Comparison of ENCODE assay signal across 8 cellular contexts in the genomic region with DNA sequence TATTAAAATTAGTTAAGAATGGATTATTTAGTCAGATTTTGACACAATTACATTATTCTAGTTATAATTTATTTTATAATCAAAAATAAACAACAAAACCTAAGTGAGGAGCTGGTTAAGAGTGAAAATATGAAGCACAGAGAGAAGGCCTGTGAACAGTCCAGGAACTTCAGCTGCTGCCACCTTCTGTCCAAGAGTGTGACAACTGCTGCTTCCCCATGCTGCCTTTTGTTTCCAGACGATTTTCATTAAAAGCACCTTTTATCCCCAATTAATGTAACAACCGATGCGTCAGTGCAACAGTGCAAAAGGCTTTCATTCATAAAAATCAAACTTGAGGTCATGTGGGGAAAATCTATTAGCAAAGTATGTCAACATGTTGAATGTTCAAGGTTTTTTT.
DNase-seq lines count a peak whose midpoint lies in the region; ATAC-seq and TF ChIP-seq lines count a peak whose summit lies in the region.

No MANE protein-coding gene starts in this region.

- intact Hi-C loops in activated naive CD4-positive, alpha-beta T cell treated with anti-CD3 and anti-CD28 coated beads for 36 hours (cut with micrococcal nuclease): no loop called here

- no peak overlapping the region for H3K27ac Mint-ChIP-seq in activated naive CD4-positive, alpha-beta T cell treated with anti-CD3 and anti-CD28 coated beads for 36 hours

- CTCF ChIA-PET in HEK293T (lab: Yijun Ruan, JAX): no interaction called here
- CTCF ChIA-PET in activated naive CD4-positive, alpha-beta T cell treated with anti-CD3 and anti-CD28 coated beads for 36 hours (lab: Charles Lee): interaction anchor here (0.9 kb wide), 1 partner anchor 13 kb away, joined by 3 read pairs; no protein-coding TSS in a partner anchor

- no peak overlapping the region for H3K4me3 Mint-ChIP-seq in activated naive CD4-positive, alpha-beta T cell treated with anti-CD3 and anti-CD28 coated beads for 36 hours

- no peaks in the 10 kb centered on the region for H3K27me3 Mint-ChIP-seq in activated naive CD4-positive, alpha-beta T cell treated with anti-CD3 and anti-CD28 coated beads for 36 hours (ENCODE audit: low read depth)

- TF ChIP-seq CTCF in C4-2B (conservative IDR thresholded peaks at IDR 0.05): peak; percentile 66

- no peak for ATAC-seq in GM19395 (IDR thresholded peaks at IDR 0.05; ENCODE audit: unreplicated experiment)

- H3K36me3 Mint-ChIP-seq in activated naive CD4-positive, alpha-beta T cell treated with anti-CD3 and anti-CD28 coated beads for 36 hours (ENCODE audit: low read depth): no peaks in the 10 kb centered on the region

- no peaks in the 10 kb centered on the region for H3K4me1 Mint-ChIP-seq in activated naive CD4-positive, alpha-beta T cell treated with anti-CD3 and anti-CD28 coated beads for 36 hours (ENCODE audit: low read depth)

- DNase-seq in HEK293T (ENCODE audit: extremely low spot score) (peak; percentile 38), SK-N-DZ (ENCODE audit: low spot score) (peak; percentile 49), kidney glomerular epithelial cell (lab: John Stamatoyannopoulos, UW) (peak; percentile 14), dedifferentiated amniotic fluid mesenchymal stem cell (ENCODE audit: extremely low spot score) (no peak)
- DNase-seq in activated naive CD4-positive, alpha-beta T cell treated with anti-CD3 and anti-CD28 coated beads for 36 hours: no peak
- no peak for DNase-seq in stimulated activated CD4-positive, alpha-beta T cell treated with anti-CD3 and anti-CD28 coated beads, Interleukin-4, amount 100 ng/mL, for 24 hours

- H3K9me3 Mint-ChIP-seq in activated naive CD4-positive, alpha-beta T cell treated with anti-CD3 and anti-CD28 coated beads for 36 hours: no peaks in the 10 kb centered on the region

- POLR2A ChIA-PET in HEK293T (lab: Yijun Ruan, JAX): no interaction called here

- no peak overlapping the region for H3K27ac ChIP-seq in C4-2B

TF ChIP-seq in HEK293T, 16 proteins besides CTCF, POLR2A, EP300 and RAD21:
- TF ChIP-seq ELF4 (IDR thresholded peaks at IDR 0.05) (no peak), SUZ12 (IDR thresholded peaks at IDR 0.05) (no peak), HDGF (IDR thresholded peaks at IDR 0.05; ENCODE audit: borderline replicate concordance) (no peak), BHLHE40 (IDR thresholded peaks at IDR 0.05; ENCODE audit: borderline replicate concordance) (no peak)

Comparison
In these comparisons a context has a peak if more than half of its experiments do, and no peak if none do; other contexts are left out.
1. DNase-seq: peak in HEK293T (single experiment), SK-N-DZ (single experiment) and kidney glomerular epithelial cell (single experiment); none in activated naive CD4-positive, alpha-beta T cell treated with anti-CD3 and anti-CD28 coated beads for 36 hours (single experiment), dedifferentiated amniotic fluid mesenchymal stem cell (single experiment) and stimulated activated CD4-positive, alpha-beta T cell treated with anti-CD3 and anti-CD28 coated beads, Interleukin-4, amount 100 ng/mL, for 24 hours (single experiment).